Comparison of ENCODE assay signal across 17 cellular contexts in genomic region chr2:230678018-230678417, GRCh38. TPM values are rescaled to one million over a fixed set of nuclear protein-coding genes. Genes with fewer than 3 reads are reported as not detected.
DNase-seq lines count a peak whose midpoint lies in the region; ATAC-seq and TF ChIP-seq lines count a peak whose summit lies in the region.
"Had no signal": no experiment of that assay in that cellular context is flagged by ENCODE, and none has a peak within 500 bp of the region (broad histone marks: within the 10 kb centered on the region; RNA-seq: fewer than 3 reads in every experiment).

No MANE protein-coding gene starts in this region.

- ATAC-seq in CD4-positive, CD25-positive, alpha-beta regulatory T cell (ENCODE audit: low read depth in 2 of 2) = peak; percentile 6 to 18
- peak; percentile 47 for ATAC-seq in activated CD8-positive, alpha-beta T cell treated with anti-CD3 and anti-CD28 coated beads, Interleukin-2, amount 10 ng/mL, durations not matched to agents 7 days and 5 days
- ATAC-seq in foreskin keratinocyte (no peak), HG03097 (IDR thresholded peaks at IDR 0.05; ENCODE audit: low FRiP score, unreplicated experiment) (no peak)
- ATAC-seq: K562 had no signal

- H3K27me3 ChIP-seq in CD4-positive, CD25-positive, alpha-beta regulatory T cell (ENCODE audit: control insufficient read depth, insufficient read depth, low read length) = no peaks in the 10 kb centered on the region
- H3K27me3 ChIP-seq in foreskin keratinocyte = no peaks in the 10 kb centered on the region
- H3K27me3 ChIP-seq: BLaER1 had no signal

- H3K27ac ChIP-seq in CD4-positive, CD25-positive, alpha-beta regulatory T cell (ENCODE audit: insufficient read depth, low read length, poor library complexity, severe bottlenecking) = no peak overlapping the region
- peak overlapping the region; percentile 63 for H3K27ac ChIP-seq in foreskin keratinocyte
- H3K27ac ChIP-seq: BLaER1, GM23248, PC-9 had no signal

- no peak for DNase-seq in activated CD4-positive, alpha-beta T cell treated with anti-CD3 and anti-CD28 coated beads, Interleukin-2, amount 10 ng/mL, durations not matched to agents 24 days and 14 days
- no peak for DNase-seq in activated CD4-positive, alpha-beta T cell treated with anti-CD3 and anti-CD28 coated beads, Interleukin-2, amount 50 U/mL, for 1 hour
- no peak for DNase-seq in CD4-positive, CD25-positive, alpha-beta regulatory T cell
- DNase-seq in activated CD8-positive, alpha-beta T cell treated with anti-CD3 and anti-CD28 coated beads, Interleukin-2, amount 10 ng/mL, durations not matched to agents 7 days and 5 days = no peak
- DNase-seq in foreskin keratinocyte (no peak), medulla oblongata (ENCODE audit: extremely low spot score) (no peak), HFFc6 (no peak)
- DNase-seq: HCEC 1CT; NCI-H1417 treated with DMSO at 0.1 percent for 48 hours; NCI-H1930; NCI-H526 treated with DMSO at 0.1 percent for 48 hours; NK-92 treated with Interleukin-12 subunit alpha and Interleukin-12 subunit beta, amount 100 ng/mL, for 24 hours; PC-9 had no signal

- peak overlapping the region; percentile 10 for H3K4me3 Mint-ChIP-seq in activated CD4-positive, alpha-beta T cell treated with anti-CD3 and anti-CD28 coated beads, Interleukin-2, amount 10 ng/mL, durations not matched to agents 24 days and 14 days
- no peak overlapping the region for H3K4me3 Mint-ChIP-seq in CD4-positive, CD25-positive, alpha-beta regulatory T cell
- H3K4me3 Mint-ChIP-seq in activated CD8-positive, alpha-beta T cell treated with anti-CD3 and anti-CD28 coated beads, Interleukin-2, amount 10 ng/mL, durations not matched to agents 7 days and 5 days = no peak overlapping the region
- H3K4me3 Mint-ChIP-seq in HFFc6 = no peak overlapping the region

- TF ChIP-seq CTCF in foreskin keratinocyte (conservative IDR thresholded peaks at IDR 0.05) = no peak
- no peak for TF ChIP-seq CTCF in HFFc6 (IDR thresholded peaks at IDR 0.05)

- no peaks in the 10 kb centered on the region for H3K36me3 ChIP-seq in CD4-positive, CD25-positive, alpha-beta regulatory T cell (ENCODE audit: control insufficient read depth, insufficient read depth, low read length)
- H3K36me3 ChIP-seq: BLaER1 had no signal

- H3K4me1 Mint-ChIP-seq in activated CD4-positive, alpha-beta T cell treated with anti-CD3 and anti-CD28 coated beads, Interleukin-2, amount 10 ng/mL, durations not matched to agents 24 days and 14 days = peaks cover 46% of the 10 kb centered on the region
- H3K4me1 Mint-ChIP-seq in CD4-positive, CD25-positive, alpha-beta regulatory T cell = peaks cover 5 to 17% (median 11%) of the 10 kb centered on the region in 4 donors
- H3K4me1 Mint-ChIP-seq in activated CD8-positive, alpha-beta T cell treated with anti-CD3 and anti-CD28 coated beads, Interleukin-2, amount 10 ng/mL, durations not matched to agents 7 days and 5 days (ENCODE audit: low read depth) = peaks cover 66% of the 10 kb centered on the region
- H3K4me1 Mint-ChIP-seq in HFFc6 (ENCODE audit: low read depth) = peaks cover 36% of the 10 kb centered on the region

- H3K4me3 ChIP-seq in CD4-positive, CD25-positive, alpha-beta regulatory T cell (ENCODE audit: low read depth, low read length) = peak overlapping the region; percentile 32
- H3K4me3 ChIP-seq: BLaER1, GM23248, K562, PC-9 had no signal

- peaks cover 0 to 4% of the 10 kb centered on the region in 2 experiments for H3K9me3 ChIP-seq in CD4-positive, CD25-positive, alpha-beta regulatory T cell (ENCODE audit: control insufficient read depth in 2 of 2, low read length in 2 of 2)

- CTCF ChIA-PET in activated CD8-positive, alpha-beta T cell treated with anti-CD3 and anti-CD28 coated beads, Interleukin-2, amount 10 ng/mL, durations not matched to agents 7 days and 5 days (lab: Charles Lee) = interaction anchor here (0.7 to 2.1 kb wide), 6 partner anchors 9 to 36 kb away, joined by 3 to 13 read pairs (median 4); no protein-coding TSS in a partner anchor

- intact Hi-C loops in activated CD4-positive, alpha-beta T cell treated with anti-CD3 and anti-CD28 coated beads, Interleukin-2, amount 10 ng/mL, durations not matched to agents 24 days and 14 days (cut with micrococcal nuclease) = loop anchor here (1.0 kb wide), 1 partner anchor 10 kb away; no protein-coding TSS in a partner anchor

- POLR2A ChIA-PET in activated CD8-positive, alpha-beta T cell treated with anti-CD3 and anti-CD28 coated beads, Interleukin-2, amount 10 ng/mL, durations not matched to agents 7 days and 5 days (lab: Charles Lee) = no interaction called here

- peaks cover 9% of the 10 kb centered on the region for H3K9me3 Mint-ChIP-seq in activated CD4-positive, alpha-beta T cell treated with anti-CD3 and anti-CD28 coated beads, Interleukin-2, amount 10 ng/mL, durations not matched to agents 24 days and 14 days
- peaks cover 0 to 4% (median 1%) of the 10 kb centered on the region in 7 donors for H3K9me3 Mint-ChIP-seq in CD4-positive, CD25-positive, alpha-beta regulatory T cell
- peaks cover 8% of the 10 kb centered on the region for H3K9me3 Mint-ChIP-seq in activated CD8-positive, alpha-beta T cell treated with anti-CD3 and anti-CD28 coated beads, Interleukin-2, amount 10 ng/mL, durations not matched to agents 7 days and 5 days (ENCODE audit: insufficient read depth)
- H3K9me3 Mint-ChIP-seq in HFFc6 = peaks cover 14% of the 10 kb centered on the region

- H3K27me3 Mint-ChIP-seq in activated CD4-positive, alpha-beta T cell treated with anti-CD3 and anti-CD28 coated beads, Interleukin-2, amount 10 ng/mL, durations not matched to agents 24 days and 14 days = no peaks in the 10 kb centered on the region
- no peaks in the 10 kb centered on the region for H3K27me3 Mint-ChIP-seq in CD4-positive, CD25-positive, alpha-beta regulatory T cell
- H3K27me3 Mint-ChIP-seq in activated CD8-positive, alpha-beta T cell treated with anti-CD3 and anti-CD28 coated beads, Interleukin-2, amount 10 ng/mL, durations not matched to agents 7 days and 5 days (ENCODE audit: low read depth) = no peaks in the 10 kb centered on the region
- peaks cover 7% of the 10 kb centered on the region for H3K27me3 Mint-ChIP-seq in HFFc6 (ENCODE audit: insufficient read depth)

- peaks cover 8% of the 10 kb centered on the region for H3K4me1 ChIP-seq in CD4-positive, CD25-positive, alpha-beta regulatory T cell (ENCODE audit: control insufficient read depth, insufficient read depth, low read length, poor library complexity, severe bottlenecking)
- H3K4me1 ChIP-seq in foreskin keratinocyte = peaks cover 21% of the 10 kb centered on the region

- H3K27ac Mint-ChIP-seq in activated CD4-positive, alpha-beta T cell treated with anti-CD3 and anti-CD28 coated beads, Interleukin-2, amount 10 ng/mL, durations not matched to agents 24 days and 14 days = peak overlapping the region; percentile 69
- H3K27ac Mint-ChIP-seq in CD4-positive, CD25-positive, alpha-beta regulatory T cell = peak overlapping the region in 1 of 3 donors; percentile 46
- H3K27ac Mint-ChIP-seq in activated CD8-positive, alpha-beta T cell treated with anti-CD3 and anti-CD28 coated beads, Interleukin-2, amount 10 ng/mL, durations not matched to agents 7 days and 5 days = peak overlapping the region; percentile 77
- H3K27ac Mint-ChIP-seq in HFFc6 = no peak overlapping the region

- peaks cover 20% of the 10 kb centered on the region for H3K36me3 Mint-ChIP-seq in activated CD4-positive, alpha-beta T cell treated with anti-CD3 and anti-CD28 coated beads, Interleukin-2, amount 10 ng/mL, durations not matched to agents 24 days and 14 days (ENCODE audit: low read depth)
- peaks cover 4% of the 10 kb centered on the region for H3K36me3 Mint-ChIP-seq in CD4-positive, CD25-positive, alpha-beta regulatory T cell
- H3K36me3 Mint-ChIP-seq in activated CD8-positive, alpha-beta T cell treated with anti-CD3 and anti-CD28 coated beads, Interleukin-2, amount 10 ng/mL, durations not matched to agents 7 days and 5 days (ENCODE audit: low read depth) = peaks cover 29% of the 10 kb centered on the region
- H3K36me3 Mint-ChIP-seq in HFFc6 (ENCODE audit: low read depth) = peaks cover 14% of the 10 kb centered on the region

RNA-seq across cellular contexts. Expression of gene CAB39, which starts 34.6 kb away (rescaled TPM):
- 166 and 168 TPM in 2 replicates for total RNA-seq in activated CD4-positive, alpha-beta T cell treated with anti-CD3 and anti-CD28 coated beads, Interleukin-2, amount 10 ng/mL, durations not matched to agents 24 days and 14 days
- total RNA-seq in CD4-positive, CD25-positive, alpha-beta regulatory T cell = 114 TPM
- polyA plus RNA-seq in CD4-positive, CD25-positive, alpha-beta regulatory T cell = 10 to 100 TPM; 64.3 to 88.4 (median 78.3) TPM
- 100 to 1,000 TPM; 175 to 178 TPM for total RNA-seq in activated CD8-positive, alpha-beta T cell treated with anti-CD3 and anti-CD28 coated beads, Interleukin-2, amount 10 ng/mL, durations not matched to agents 7 days and 5 days
- 179 and 191 TPM in 2 replicates for total RNA-seq in foreskin keratinocyte
- 67.8 and 73.5 TPM in 2 replicates for polyA plus RNA-seq in foreskin keratinocyte
- 10 to 100 TPM; 50.5 to 60.5 (median 55.4) TPM for total RNA-seq in HFFc6 (2021; fragmentation: NEBNext Ultra II Directional; extraction: Animal tissue kit (Norgen Biotek cat#: 25700))

Comparison
In these comparisons a context has a peak if more than half of its experiments do, and no peak if none do; other contexts are left out.
1. ATAC-seq: peak in CD4-positive, CD25-positive, alpha-beta regulatory T cell (2 of 2) and activated CD8-positive, alpha-beta T cell treated with anti-CD3 and anti-CD28 coated beads, Interleukin-2, amount 10 ng/mL, durations not matched to agents 7 days and 5 days (single experiment); none in foreskin keratinocyte (single experiment) and HG03097 (single experiment).